17 cellular contexts compared by ENCODE assay signal in the genomic region with DNA sequence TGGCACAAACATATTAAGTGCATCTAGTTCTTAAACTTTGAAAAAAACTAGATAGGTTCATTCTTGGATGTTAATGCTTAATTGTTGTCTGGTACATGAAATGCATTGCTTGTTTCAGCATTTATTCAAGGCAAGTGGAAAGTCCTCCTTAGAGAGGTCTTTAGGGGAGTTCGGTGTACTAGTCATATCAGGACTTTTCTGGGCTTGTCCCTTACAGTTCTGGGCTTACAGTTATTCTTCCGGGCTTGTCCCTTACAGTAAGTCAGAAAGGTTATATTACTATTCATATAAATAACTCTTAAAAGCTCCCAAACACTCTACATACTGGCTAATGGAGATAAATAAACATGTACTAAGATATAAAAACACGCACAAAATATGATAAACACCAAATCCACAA.
"Had no signal": no experiment of that assay in that cellular context is flagged by ENCODE, and none has a peak within 500 bp of the region (broad histone marks: within the 10 kb centered on the region; RNA-seq: fewer than 3 reads in every experiment).

No MANE protein-coding gene starts in this region.

- H3K4me1 ChIP-seq: upper lobe of right lung had no signal

- DNase-seq: activated CD8-positive, alpha-beta memory T cell treated with anti-CD3 and anti-CD28 coated beads, Interleukin-2, amount 50 U/mL, for 4 hours; activated CD8-positive, alpha-beta T cell treated with anti-CD3 and anti-CD28 coated beads for 36 hours; activated naive CD4-positive, alpha-beta T cell treated with Interleukin-2 at 50 U/mL for 16 hours; activated naive CD8-positive, alpha-beta T cell treated with anti-CD3 and anti-CD28 coated beads, Interleukin-2, amount 50 U/mL, for 24 hours; foreskin melanocyte; heart right ventricle; kidney; left ventricle myocardium superior; stimulated activated CD4-positive, alpha-beta T cell treated with anti-CD3 and anti-CD28 coated beads, Interleukin-12 subunit alpha, Interleukin-12 subunit beta, amount 100 ng/mL, for 4 hours; T-helper 9 cell; testis; upper lobe of right lung had no signal

- ATAC-seq: activated CD8-positive, alpha-beta T cell treated with anti-CD3 and anti-CD28 coated beads for 36 hours; activated naive CD8-positive, alpha-beta T cell treated with anti-CD3 and anti-CD28 coated beads, Interleukin-2, amount 50 U/mL, for 24 hours; heart right ventricle; left ventricle myocardium superior; upper lobe of right lung had no signal

- H3K27me3 ChIP-seq: ascending aorta, heart right ventricle, testis, upper lobe of right lung had no signal

- H3K4me3 ChIP-seq: ascending aorta, heart right ventricle, testis, upper lobe of right lung had no signal

- H3K27ac Mint-ChIP-seq: activated CD8-positive, alpha-beta T cell treated with anti-CD3 and anti-CD28 coated beads for 36 hours; activated naive CD8-positive, alpha-beta T cell treated with anti-CD3 and anti-CD28 coated beads, Interleukin-2, amount 50 U/mL, for 24 hours; stimulated activated naive CD8-positive, alpha-beta T cell treated with anti-CD3 and anti-CD28 coated beads, Interleukin-15, Interleukin-2, amounts not matched to agents 100 ng/mL and 50 ng/mL, for 24 hours had no signal

- H3K4me3 Mint-ChIP-seq: activated CD8-positive, alpha-beta T cell treated with anti-CD3 and anti-CD28 coated beads for 36 hours; activated naive CD8-positive, alpha-beta T cell treated with anti-CD3 and anti-CD28 coated beads, Interleukin-2, amount 50 U/mL, for 24 hours; activated T-helper 1 cell treated with anti-CD3 and anti-CD28 coated beads, Interleukin-12 subunit alpha, Interleukin-12 subunit beta, Interleukin-2, Interleukin-4 antibody, amounts not matched to agents 30 ng/mL and 10 ng/mL and 1 ng/mL, durations not matched to agents 14 hours and 24 hours and 36 hours; neural crest cell; stimulated activated naive CD8-positive, alpha-beta T cell treated with anti-CD3 and anti-CD28 coated beads, Interleukin-15, Interleukin-2, amounts not matched to agents 100 ng/mL and 50 ng/mL, for 24 hours had no signal

- H3K4me1 Mint-ChIP-seq: neural crest cell had no signal

- H3K27ac ChIP-seq: ascending aorta, heart right ventricle, testis, upper lobe of right lung, VCaP had no signal

- H3K27me3 Mint-ChIP-seq: activated CD8-positive, alpha-beta T cell treated with anti-CD3 and anti-CD28 coated beads for 36 hours; activated naive CD8-positive, alpha-beta T cell treated with anti-CD3 and anti-CD28 coated beads, Interleukin-2, amount 50 U/mL, for 24 hours; stimulated activated naive CD8-positive, alpha-beta T cell treated with anti-CD3 and anti-CD28 coated beads, Interleukin-15, Interleukin-2, amounts not matched to agents 100 ng/mL and 50 ng/mL, for 24 hours had no signal

- H3K9me3 Mint-ChIP-seq: activated CD8-positive, alpha-beta T cell treated with anti-CD3 and anti-CD28 coated beads for 36 hours; activated naive CD8-positive, alpha-beta T cell treated with anti-CD3 and anti-CD28 coated beads, Interleukin-2, amount 50 U/mL, for 24 hours; activated T-helper 1 cell treated with anti-CD3 and anti-CD28 coated beads, Interleukin-12 subunit alpha, Interleukin-12 subunit beta, Interleukin-2, Interleukin-4 antibody, amounts not matched to agents 30 ng/mL and 10 ng/mL and 1 ng/mL, durations not matched to agents 14 hours and 24 hours and 36 hours; neural crest cell; stimulated activated naive CD8-positive, alpha-beta T cell treated with anti-CD3 and anti-CD28 coated beads, Interleukin-15, Interleukin-2, amounts not matched to agents 100 ng/mL and 50 ng/mL, for 24 hours had no signal

- H3K9me3 ChIP-seq: ascending aorta, heart right ventricle, testis, upper lobe of right lung had no signal
